2 cellular contexts compared by ENCODE assay signal in the genomic region with DNA sequence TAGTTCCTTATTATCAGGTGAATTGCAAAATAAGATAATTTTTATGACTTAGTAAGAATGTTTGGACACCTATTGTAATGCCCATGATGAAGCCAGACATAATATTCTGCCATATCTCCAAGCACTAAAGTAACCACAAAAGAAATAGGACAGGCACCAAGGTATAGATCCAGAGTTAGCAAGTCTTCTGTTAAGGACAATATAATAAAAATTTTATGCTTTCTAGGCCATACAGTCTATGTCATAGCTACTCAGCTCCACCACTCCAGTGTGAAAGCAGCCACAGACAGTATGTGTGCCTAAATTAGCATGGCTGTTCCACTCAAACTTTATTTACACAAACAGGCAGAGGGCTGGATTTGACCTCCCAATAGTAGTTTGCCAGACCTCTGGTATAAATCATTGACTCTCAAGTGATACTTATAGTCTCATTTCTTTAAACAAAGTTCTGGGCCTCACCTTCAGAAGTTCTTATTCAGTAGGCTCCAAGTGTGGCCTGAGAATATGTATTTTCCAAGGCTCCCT.
TF ChIP-seq lines count a peak whose summit lies in the region.

No MANE protein-coding gene starts in this region.

TF ChIP-seq in A549, 52 proteins besides CTCF, POLR2A, EP300 and RAD21:
- TF ChIP-seq ZNF302 (CRISPR knock-in tag; IDR thresholded peaks at IDR 0.05), result no peak
- no peak for TF ChIP-seq MAX (IDR thresholded peaks at IDR 0.05)
- TF ChIP-seq, protein P1, sequence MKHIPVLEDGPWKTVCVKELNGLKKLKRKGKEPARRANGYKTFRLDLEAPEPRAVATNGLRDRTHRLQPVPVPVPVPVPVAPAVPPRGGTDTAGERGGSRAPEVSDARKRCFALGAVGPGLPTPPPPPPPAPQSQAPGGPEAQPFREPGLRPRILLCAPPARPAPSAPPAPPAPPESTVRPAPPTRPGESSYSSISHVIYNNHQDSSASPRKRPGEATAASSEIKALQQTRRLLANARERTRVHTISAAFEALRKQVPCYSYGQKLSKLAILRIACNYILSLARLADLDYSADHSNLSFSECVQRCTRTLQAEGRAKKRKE (CRISPR knock-in tag; IDR thresholded peaks at IDR 0.05; ENCODE audit: low read depth), result no peak
- no peak for TF ChIP-seq CEBPB (IDR thresholded peaks at IDR 0.05)
- no peak for TF ChIP-seq TFCP2L1 (CRISPR knock-in tag; IDR thresholded peaks at IDR 0.05)
- no peak for TF ChIP-seq EHF (CRISPR knock-in tag; IDR thresholded peaks at IDR 0.05)
- TF ChIP-seq PBX3 (IDR thresholded peaks at IDR 0.05), result no peak
- TF ChIP-seq NR3C1 (IDR thresholded peaks at IDR 0.05), result no peak
- TF ChIP-seq BHLHE40 (IDR thresholded peaks at IDR 0.05; ENCODE audit: low read depth, low read length), result no peak
- no peak for TF ChIP-seq SREBF2 (IDR thresholded peaks at IDR 0.05)
- no peak for TF ChIP-seq HOXB5 (CRISPR knock-in tag; IDR thresholded peaks at IDR 0.05)
- TF ChIP-seq NFE2L2 (conservative IDR thresholded peaks at IDR 0.05; ENCODE audit: low read length), result no peak
- no peak for TF ChIP-seq NPAS2 (CRISPR knock-in tag; IDR thresholded peaks at IDR 0.05; ENCODE audit: borderline replicate concordance)
- TF ChIP-seq JUNB (IDR thresholded peaks at IDR 0.05), result no peak
- no peak for TF ChIP-seq REST (IDR thresholded peaks at IDR 0.05)
- TF ChIP-seq HEYL (CRISPR knock-in tag; IDR thresholded peaks at IDR 0.05), result no peak
- TF ChIP-seq CHD4 (IDR thresholded peaks at IDR 0.05; ENCODE audit: borderline replicate concordance), result no peak
- no peak for TF ChIP-seq GATA3 (IDR thresholded peaks at IDR 0.05; ENCODE audit: borderline replicate concordance)
- no peak for TF ChIP-seq RCOR1 (IDR thresholded peaks at IDR 0.05; ENCODE audit: low read depth, low read length)
- TF ChIP-seq CBX2 (IDR thresholded peaks at IDR 0.05; ENCODE audit: borderline replicate concordance, low read depth), result no peak

TF ChIP-seq in HEK293T, 16 proteins besides CTCF, POLR2A, EP300 and RAD21:
- no peak for TF ChIP-seq BHLHE40 (IDR thresholded peaks at IDR 0.05; ENCODE audit: borderline replicate concordance)
- TF ChIP-seq, protein P2, sequence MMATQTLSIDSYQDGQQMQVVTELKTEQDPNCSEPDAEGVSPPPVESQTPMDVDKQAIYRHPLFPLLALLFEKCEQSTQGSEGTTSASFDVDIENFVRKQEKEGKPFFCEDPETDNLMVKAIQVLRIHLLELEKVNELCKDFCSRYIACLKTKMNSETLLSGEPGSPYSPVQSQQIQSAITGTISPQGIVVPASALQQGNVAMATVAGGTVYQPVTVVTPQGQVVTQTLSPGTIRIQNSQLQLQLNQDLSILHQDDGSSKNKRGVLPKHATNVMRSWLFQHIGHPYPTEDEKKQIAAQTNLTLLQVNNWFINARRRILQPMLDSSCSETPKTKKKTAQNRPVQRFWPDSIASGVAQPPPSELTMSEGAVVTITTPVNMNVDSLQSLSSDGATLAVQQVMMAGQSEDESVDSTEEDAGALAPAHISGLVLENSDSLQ (IDR thresholded peaks at IDR 0.05), result no peak
- no peak for TF ChIP-seq SUZ12 (IDR thresholded peaks at IDR 0.05)
- TF ChIP-seq ELF4 (IDR thresholded peaks at IDR 0.05), result no peak
- TF ChIP-seq TARDBP (IDR thresholded peaks at IDR 0.05), result no peak
- TF ChIP-seq HDGF (IDR thresholded peaks at IDR 0.05; ENCODE audit: borderline replicate concordance), result no peak
- TF ChIP-seq FOXM1 (IDR thresholded peaks at IDR 0.05; ENCODE audit: borderline replicate concordance), result no peak
- TF ChIP-seq LEF1 (IDR thresholded peaks at IDR 0.05; ENCODE audit: borderline replicate concordance), result no peak
- no peak for TF ChIP-seq FOXA1 (IDR thresholded peaks at IDR 0.05)
- TF ChIP-seq ZNF384 (IDR thresholded peaks at IDR 0.05), result no peak
- no peak for TF ChIP-seq CTBP1 (IDR thresholded peaks at IDR 0.05; ENCODE audit: borderline replicate concordance)
- TF ChIP-seq ARNT (IDR thresholded peaks at IDR 0.05), result no peak
- no peak for TF ChIP-seq NFRKB (IDR thresholded peaks at IDR 0.05)
TF ChIP-seq in HEK293T: peak in this region for 0.
